10 cellular contexts compared by ENCODE assay signal in the genomic region with DNA sequence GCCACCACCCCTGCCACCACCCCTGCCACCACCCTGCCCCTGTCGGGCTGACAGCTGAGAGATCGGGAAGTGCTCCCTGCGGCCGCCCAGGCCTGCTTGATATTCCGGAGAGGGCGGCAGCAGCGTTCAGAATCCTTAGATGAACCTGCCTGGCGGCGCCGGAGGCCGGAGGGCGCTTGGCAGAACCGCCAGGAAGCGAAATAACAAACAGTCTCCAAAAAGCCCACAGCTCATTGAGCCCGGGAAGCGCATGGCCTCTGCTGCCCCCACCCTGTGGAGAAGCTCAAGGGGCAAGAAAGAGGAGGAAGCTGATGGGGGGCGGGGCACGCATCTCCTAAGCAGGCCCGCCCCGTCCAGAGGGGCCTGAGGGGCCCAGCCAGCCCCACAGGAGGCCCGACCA.
A peak's percentile ranks its signal among the peaks of the same experiment; 100 is the strongest.
DNase-seq lines count a peak whose midpoint lies in the region; ATAC-seq, FAIRE-seq and TF ChIP-seq lines count a peak whose summit lies in the region.
"Had no signal": no experiment of that assay in that cellular context is flagged by ENCODE, and none has a peak within 500 bp of the region (broad histone marks: within the 10 kb centered on the region; RNA-seq: fewer than 3 reads in every experiment).

No MANE protein-coding gene starts in this region.

- peak overlapping the region in 5 of 10 experiments; percentile 27 to 51 (median 42); a peak in 9 of 20 replicates for H3K4me3 ChIP-seq in BLaER1 treated with 17β-estradiol and CSF1 and Interleukin-3, amounts not matched to agents 10 nM and 100 nM
- no peak overlapping the region for H3K4me3 ChIP-seq in pancreas
- H3K4me3 ChIP-seq in MG63, result no peak overlapping the region

- H3K27ac ChIP-seq in BLaER1 treated with 17β-estradiol and CSF1 and Interleukin-3, amounts not matched to agents 10 nM and 100 nM, result peak overlapping the region; percentile 61 to 82 (median 74)
- H3K27ac ChIP-seq in pancreas, result no peak overlapping the region

- CTCF ChIA-PET in activated CD4-positive, alpha-beta T cell treated with anti-CD3 and anti-CD28 coated beads for 36 hours (lab: Charles Lee), result no interaction called here

- peaks cover 45 to 68% (median 57%) of the 10 kb centered on the region in 10 experiments for H3K4me1 ChIP-seq in BLaER1 treated with 17β-estradiol and CSF1 and Interleukin-3, amounts not matched to agents 10 nM and 100 nM
- no peaks in the 10 kb centered on the region for H3K4me1 ChIP-seq in pancreas

- FAIRE-seq in pancreas (lab: Jason Lieb, UNC), result no peak
- no peak for FAIRE-seq in urothelium cell line (lab: Jason Lieb, UNC)
- FAIRE-seq: G401.6 had no signal

- no peaks in the 10 kb centered on the region for H3K36me3 Mint-ChIP-seq in activated CD4-positive, alpha-beta T cell treated with anti-CD3 and anti-CD28 coated beads for 36 hours (ENCODE audit: low read depth)

- H3K9me3 ChIP-seq in BLaER1 treated with 17β-estradiol and CSF1 and Interleukin-3, amounts not matched to agents 10 nM and 100 nM (replicated peaks in 1 of 11), result no peaks in the 10 kb centered on the region
- H3K9me3 ChIP-seq in pancreas (no peaks in the 10 kb centered on the region), MG63 (no peaks in the 10 kb centered on the region)

- no peaks in the 10 kb centered on the region for H3K9me3 Mint-ChIP-seq in activated CD4-positive, alpha-beta T cell treated with anti-CD3 and anti-CD28 coated beads for 36 hours (ENCODE audit: low read depth)

- peak overlapping the region; percentile 57 to 76 (median 70); a peak in 21 of 22 replicates for H3K9ac ChIP-seq in BLaER1 treated with 17β-estradiol and CSF1 and Interleukin-3, amounts not matched to agents 10 nM and 100 nM

- H3K27me3 Mint-ChIP-seq in activated CD4-positive, alpha-beta T cell treated with anti-CD3 and anti-CD28 coated beads for 36 hours, result peaks cover 30% of the 10 kb centered on the region

- H3K4me2 ChIP-seq in BLaER1 treated with 17β-estradiol and CSF1 and Interleukin-3, amounts not matched to agents 10 nM and 100 nM, result peak overlapping the region; percentile 70 to 89 (median 87)

- H3K4me1 Mint-ChIP-seq in activated CD4-positive, alpha-beta T cell treated with anti-CD3 and anti-CD28 coated beads for 36 hours, result peaks cover 12% of the 10 kb centered on the region

- WGBS in pancreas, 2 donors, result 26 to 33% methylated on average over 17 to 21 of the region's 21 CpGs

- no peak overlapping the region for H3K4me3 Mint-ChIP-seq in activated CD4-positive, alpha-beta T cell treated with anti-CD3 and anti-CD28 coated beads for 36 hours

- no peaks in the 10 kb centered on the region for H4K20me1 ChIP-seq in BLaER1 treated with 17β-estradiol and CSF1 and Interleukin-3, amounts not matched to agents 10 nM and 100 nM

- no peak for TF ChIP-seq CTCF in pancreas (IDR thresholded peaks at IDR 0.05)

- peak; percentile 86 for ATAC-seq in left ventricle myocardium superior
- ATAC-seq in pancreas, result peak in 3 of 4 donors; percentile 29 to 70 (median 48)
- ATAC-seq in activated CD4-positive, alpha-beta T cell treated with anti-CD3 and anti-CD28 coated beads for 36 hours, result no peak
- no peak for ATAC-seq in HG03521 (IDR thresholded peaks at IDR 0.05; ENCODE audit: unreplicated experiment)

- intact Hi-C loops in left ventricle myocardium superior (cut with micrococcal nuclease), result no loop called here
- intact Hi-C loops in pancreas (cut with DNase I), result no loop called here
- intact Hi-C loops in activated CD4-positive, alpha-beta T cell treated with anti-CD3 and anti-CD28 coated beads for 36 hours (cut with DNase I, micrococcal nuclease), result no loop called here

- H3K27me3 ChIP-seq in BLaER1 treated with 17β-estradiol and CSF1 and Interleukin-3, amounts not matched to agents 10 nM and 100 nM, result no peaks in the 10 kb centered on the region
- H3K27me3 ChIP-seq in pancreas (no peaks in the 10 kb centered on the region), MG63 (no peaks in the 10 kb centered on the region)

- DNase-seq in astrocyte of the hippocampus (ENCODE audit: low read depth, low spot score), result peak; percentile 75
- peak; percentile 68 for DNase-seq in left ventricle myocardium superior
- no peak for DNase-seq in pancreas
- no peak for DNase-seq in activated CD4-positive, alpha-beta T cell treated with anti-CD3 and anti-CD28 coated beads for 36 hours
- no peak for DNase-seq in urothelium cell line (ENCODE audit: low spot score)
- no peak for DNase-seq in MG63
- DNase-seq: NCI-H524 had no signal

- POLR2A ChIA-PET in activated CD4-positive, alpha-beta T cell treated with anti-CD3 and anti-CD28 coated beads for 36 hours (lab: Charles Lee), result no interaction called here

- no peak overlapping the region for H3K27ac Mint-ChIP-seq in activated CD4-positive, alpha-beta T cell treated with anti-CD3 and anti-CD28 coated beads for 36 hours

- H3K36me3 ChIP-seq in BLaER1 treated with 17β-estradiol and CSF1 and Interleukin-3, amounts not matched to agents 10 nM and 100 nM, result no peaks in the 10 kb centered on the region
- H3K36me3 ChIP-seq in pancreas, result no peaks in the 10 kb centered on the region
- no peaks in the 10 kb centered on the region for H3K36me3 ChIP-seq in MG63

Comparison
In these comparisons a context has a peak if more than half of its experiments do, and no peak if none do; other contexts are left out.
1. H3K27ac ChIP-seq: peak in BLaER1 treated with 17β-estradiol and CSF1 and Interleukin-3, amounts not matched to agents 10 nM and 100 nM (11 of 11); none in pancreas (0 of 4).
2. DNase-seq: peak in astrocyte of the hippocampus (single experiment) and left ventricle myocardium superior (single experiment); none in pancreas (0 of 6), activated CD4-positive, alpha-beta T cell treated with anti-CD3 and anti-CD28 coated beads for 36 hours (single experiment), urothelium cell line (single experiment) and MG63 (single experiment).
3. ATAC-seq: peak in left ventricle myocardium superior (single experiment) and pancreas (3 of 4); none in activated CD4-positive, alpha-beta T cell treated with anti-CD3 and anti-CD28 coated beads for 36 hours (single experiment) and HG03521 (single experiment).